ENCODE assay signal across 8 cellular contexts in genomic region chr19:1605236-1606137, GRCh38. TPM values are rescaled to one million over a fixed set of nuclear protein-coding genes. Genes with fewer than 3 reads are reported as not detected.
DNase-seq lines count a peak whose midpoint lies in the region; ATAC-seq and TF ChIP-seq lines count a peak whose summit lies in the region.

Gene UQCR11 (minus strand): TSS chr19:1605462. CDS start chr19:1605409, 53 bp downstream.

- DNase-seq in NCI-H1930 (lab: John Stamatoyannopoulos, UW) = peak; percentile 86 to 88
- peak; percentile 93 for DNase-seq in T-helper 2 cell treated with Interferon-gamma antibody and Interleukin-4, amounts not matched to agents 5 μg/mL and 100 μg/mL, for 36 hours (ENCODE audit: low spot score)
- peak; percentile 83 to 97 for DNase-seq in ascending aorta (ENCODE audit: low spot score in 2 of 2)
- DNase-seq in right cardiac atrium = peak; percentile 96 to 98 (median 98)
- peak; percentile 97 for DNase-seq in putamen (ENCODE audit: low spot score)
- DNase-seq in vagina (ENCODE audit: extremely low spot score in 2 of 2) = peak in 1 of 2 donors; percentile 97

- H3K27me3 ChIP-seq in ascending aorta (no peaks in the 10 kb centered on the region), right cardiac atrium (ENCODE audit: control insufficient read depth, insufficient read depth) (no peaks in the 10 kb centered on the region), vagina (no peaks in the 10 kb centered on the region)

- no peaks in the 10 kb centered on the region for H3K9me3 Mint-ChIP-seq in T-helper 2 cell treated with Interferon-gamma antibody and Interleukin-4, amounts not matched to agents 5 μg/mL and 100 μg/mL, for 36 hours

- H3K9me3 ChIP-seq in ascending aorta = no peaks in the 10 kb centered on the region
- no peaks in the 10 kb centered on the region for H3K9me3 ChIP-seq in right cardiac atrium (ENCODE audit: control insufficient read depth, low read length)
- H3K9me3 ChIP-seq in vagina = no peaks in the 10 kb centered on the region

- H3K4me1 Mint-ChIP-seq in T-helper 2 cell treated with Interferon-gamma antibody and Interleukin-4, amounts not matched to agents 5 μg/mL and 100 μg/mL, for 36 hours (ENCODE audit: low read depth) = peaks cover 24% of the 10 kb centered on the region

- no peak for TF ChIP-seq POLR2A in vagina (IDR thresholded peaks at IDR 0.05)

- H3K27ac Mint-ChIP-seq in T-helper 2 cell treated with Interferon-gamma antibody and Interleukin-4, amounts not matched to agents 5 μg/mL and 100 μg/mL, for 36 hours = peak within 1 kb of the TSS; percentile 99

- peak; percentile 59 to 71 (median 65) for TF ChIP-seq CTCF in ascending aorta (IDR thresholded peaks at IDR 0.05)
- peak in 2 of 3 experiments; percentile 34 to 48 for TF ChIP-seq CTCF in vagina (IDR thresholded peaks at IDR 0.05)

- under 1% methylated on average over 78 of the region's 79 CpGs for WGBS in right cardiac atrium

- peak within 1 kb of the TSS; percentile 93 to 98 for H3K4me3 ChIP-seq in ascending aorta
- H3K4me3 ChIP-seq in right cardiac atrium (ENCODE audit: low read length) = peak within 1 kb of the TSS; percentile 96
- peak within 1 kb of the TSS; percentile 75 to 99 for H3K4me3 ChIP-seq in vagina

- intact Hi-C loops in ascending aorta (cut with DNase I) (loop anchor here (1.0 to 5.0 kb wide), 3 partner anchors 13 to 48 kb away; partner anchors contain the start of genes MBD3 and MEX3D), right cardiac atrium (cut with DNase I) (loop anchor here in 2 of 4 donors (5.0 kb wide), 2 partner anchors 42 to 47 kb away; partner anchors contain the start of gene TCF3 (in 1 of the 2)), vagina (cut with DNase I) (loop anchor here (2.0 kb wide), 1 partner anchor 47 kb away; the partner anchor contains the start of gene TCF3)

- ATAC-seq in GM18499 (IDR thresholded peaks at IDR 0.05; ENCODE audit: insufficient read depth, unreplicated experiment) = peak; percentile 46
- ATAC-seq in HG02970 (IDR thresholded peaks at IDR 0.05; ENCODE audit: low FRiP score, unreplicated experiment) = peak; percentile 89
- peak; percentile 95 to 97 for ATAC-seq in right cardiac atrium

- H3K27me3 Mint-ChIP-seq in T-helper 2 cell treated with Interferon-gamma antibody and Interleukin-4, amounts not matched to agents 5 μg/mL and 100 μg/mL, for 36 hours (ENCODE audit: low read depth) = no peaks in the 10 kb centered on the region

- peaks cover 15 to 25% of the 10 kb centered on the region in 2 donors for H3K4me1 ChIP-seq in ascending aorta
- H3K4me1 ChIP-seq in right cardiac atrium (ENCODE audit: control insufficient read depth, insufficient read depth, low read length) = peaks cover 3% of the 10 kb centered on the region
- H3K4me1 ChIP-seq in vagina = peaks cover 40% of the 10 kb centered on the region

- H3K36me3 ChIP-seq in ascending aorta = peaks cover 0 to 10% of the 10 kb centered on the region in 2 donors
- peaks cover 0 to 5% of the 10 kb centered on the region in 2 donors for H3K36me3 ChIP-seq in vagina

- peak within 1 kb of the TSS; percentile 98 for H3K4me3 Mint-ChIP-seq in T-helper 2 cell treated with Interferon-gamma antibody and Interleukin-4, amounts not matched to agents 5 μg/mL and 100 μg/mL, for 36 hours

- H3K27ac ChIP-seq in ascending aorta (peak within 1 kb of the TSS; percentile 92), right cardiac atrium (ENCODE audit: low read length) (peak within 1 kb of the TSS; percentile 92), vagina (peak within 1 kb of the TSS; percentile 83)

- H3K36me3 Mint-ChIP-seq in T-helper 2 cell treated with Interferon-gamma antibody and Interleukin-4, amounts not matched to agents 5 μg/mL and 100 μg/mL, for 36 hours (ENCODE audit: low read depth) = peaks cover 14% of the 10 kb centered on the region

RNA-seq across cellular contexts. Expression of gene UQCR11, which starts in this region (rescaled TPM):
- total RNA-seq in ascending aorta (61.0 TPM), right cardiac atrium (100 to 1,000 TPM; 639 to 958 (median 854) TPM), vagina (79.8 TPM)
- 472 TPM for polyA plus RNA-seq in right cardiac atrium

Comparison
In these comparisons a context has a peak if more than half of its experiments do, and no peak if none do; other contexts are left out.
1. ATAC-seq: peak in every context shown above with its lines; median percentile 96 in right cardiac atrium; 89 in HG02970; 46 in GM18499.